25 cellular contexts compared by ENCODE assay signal in the genomic region with DNA sequence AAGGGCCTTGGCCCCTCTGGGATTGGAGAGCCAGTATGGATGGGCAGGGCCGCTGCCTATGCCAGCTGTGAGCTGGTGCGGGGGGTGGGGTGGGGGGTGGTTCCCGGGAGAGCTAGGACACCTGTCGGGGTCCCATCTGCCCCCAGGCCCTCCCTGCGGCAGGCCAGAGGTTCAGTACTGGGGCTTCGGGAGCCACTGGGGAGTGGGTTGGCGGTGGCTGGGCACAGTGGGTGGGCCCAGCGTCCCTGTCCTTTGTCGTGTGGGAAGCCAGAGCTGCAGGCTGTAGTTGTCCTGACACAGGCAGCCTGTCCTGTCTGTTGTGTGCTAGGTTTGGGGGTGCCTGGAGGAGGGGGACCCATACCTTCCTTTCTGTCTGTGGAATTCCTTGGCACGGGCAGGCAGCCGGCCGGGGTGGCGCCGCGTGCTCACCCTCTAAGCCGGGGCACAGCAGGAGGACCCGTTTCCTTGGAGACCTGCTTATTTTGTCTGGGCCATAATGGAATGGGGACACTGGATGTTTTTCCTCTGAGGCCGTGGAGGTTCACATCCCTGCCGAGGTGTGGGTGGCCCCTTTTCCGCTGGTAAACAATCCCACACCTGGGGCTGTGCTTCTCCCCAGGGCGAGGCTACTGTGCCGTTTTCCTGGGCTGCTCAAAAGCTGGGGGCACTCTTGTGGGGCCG. TPM values are rescaled to one million over a fixed set of nuclear protein-coding genes. Genes with fewer than 3 reads are reported as not detected.
DNase-seq lines count a peak whose midpoint lies in the region; ATAC-seq, FAIRE-seq and TF ChIP-seq lines count a peak whose summit lies in the region.
"Had no signal": no experiment of that assay in that cellular context is flagged by ENCODE, and none has a peak within 500 bp of the region (broad histone marks: within the 10 kb centered on the region; RNA-seq: fewer than 3 reads in every experiment).

No MANE protein-coding gene starts in this region.

- FAIRE-seq in kidney (lab: Jason Lieb, UNC) = no peak
- FAIRE-seq: HepG2 had no signal

- no peaks in the 10 kb centered on the region for H3K36me3 ChIP-seq in kidney (ENCODE audit: control insufficient read depth in 1 of 2, insufficient read depth in 2 of 2, low read length in 2 of 2)
- no peaks in the 10 kb centered on the region for H3K36me3 ChIP-seq in gastrocnemius medialis
- H3K36me3 ChIP-seq: SJSA1 had no signal

- TF ChIP-seq CTCF in kidney (IDR thresholded peaks at IDR 0.05; ENCODE audit: borderline replicate concordance, extremely low read depth, insufficient read depth) = no peak
- no peak for TF ChIP-seq CTCF in gastrocnemius medialis (IDR thresholded peaks at IDR 0.05 in 4 of 5, conservative IDR thresholded peaks at IDR 0.05 in 1 of 5)
- TF ChIP-seq CTCF in coronary artery (IDR thresholded peaks at IDR 0.05) = no peak

- ATAC-seq in right cardiac atrium (no peak), gastrocnemius medialis (no peak)
- ATAC-seq: GM23338, HepG2 had no signal

- H3K4me3 ChIP-seq in right cardiac atrium (ENCODE audit: low read length) = no peak overlapping the region
- no peak overlapping the region for H3K4me3 ChIP-seq in kidney (ENCODE audit: low read length in 2 of 2)
- no peak overlapping the region for H3K4me3 ChIP-seq in gastrocnemius medialis
- H3K4me3 ChIP-seq in coronary artery = no peak overlapping the region
- H3K4me3 ChIP-seq: GM23338, SJSA1 had no signal

- DNase-seq in right cardiac atrium = peak; percentile 8 to 56 (median 30)
- no peak for DNase-seq in cardiac septum (ENCODE audit: low spot score)
- peak; percentile 14 for DNase-seq in NCI-H146 treated with DMSO at 0.1 percent for 48 hours (lab: John Stamatoyannopoulos, UW; ENCODE audit: unreplicated experiment)
- peak; percentile 39 for DNase-seq in kidney
- no peak for DNase-seq in gastrocnemius medialis
- DNase-seq in activated T-cell treated with anti-CD3 and anti-CD28 coated beads, Interleukin-2, amount 50 U/mL, for 1 hour = no peak
- DNase-seq in coronary artery (ENCODE audit: low spot score) = no peak
- DNase-seq in NCI-H2196 treated with DMSO at 0.1 percent for 48 hours (lab: John Stamatoyannopoulos, UW; ENCODE audit: unreplicated experiment) = no peak
- DNase-seq: ACHN; AML-193; Calu3; CD4-positive, CD25-positive, alpha-beta regulatory T cell; DMS79; HFFc6; NCI-H1694; NCI-H345; NCI-H526; NK-92 treated with Interleukin-12 subunit alpha and Interleukin-12 subunit beta, amount 100 ng/mL, for 24 hours; OCI-M1; RPMI8226 had no signal

- 65% methylated on average over 23 of the region's 23 CpGs for WGBS in right cardiac atrium

- H3K4me1 ChIP-seq in right cardiac atrium (ENCODE audit: control insufficient read depth, insufficient read depth, low read length) = peaks cover 2% of the 10 kb centered on the region
- H3K4me1 ChIP-seq in kidney (ENCODE audit: control insufficient read depth in 1 of 2, insufficient read depth in 1 of 2, low read depth in 1 of 2, low read length in 2 of 2) = no peaks in the 10 kb centered on the region
- peaks cover 32 to 46% of the 10 kb centered on the region in 2 donors for H3K4me1 ChIP-seq in gastrocnemius medialis

- intact Hi-C loops in right cardiac atrium (cut with DNase I) (no loop called here), cardiac septum (cut with DNase I) (no loop called here), kidney (cut with DNase I) (no loop called here), gastrocnemius medialis (cut with DNase I; ENCODE audit: low total_unique reads) (no loop called here)

- H3K9ac ChIP-seq in kidney (ENCODE audit: low read length in 2 of 2) = no peak overlapping the region
- H3K9ac ChIP-seq: KMS-11 had no signal

- in situ Hi-C loops in gastrocnemius medialis (cut with MboI; ENCODE audit: low sequenced_read_pairs in 4 of 4) = no loop called here

- TF ChIP-seq POLR2A in gastrocnemius medialis (IDR thresholded peaks at IDR 0.05) = no peak

- no peaks in the 10 kb centered on the region for H3K9me3 ChIP-seq in right cardiac atrium (ENCODE audit: control insufficient read depth, low read length)
- no peaks in the 10 kb centered on the region for H3K9me3 ChIP-seq in kidney (ENCODE audit: control insufficient read depth in 1 of 2, low read length in 2 of 2)
- no peaks in the 10 kb centered on the region for H3K9me3 ChIP-seq in gastrocnemius medialis
- H3K9me3 ChIP-seq: SJSA1 had no signal

- H3K27ac ChIP-seq in right cardiac atrium (ENCODE audit: low read length) (no peak overlapping the region), kidney (ENCODE audit: low read depth in 2 of 2, low read length in 2 of 2) (no peak overlapping the region), gastrocnemius medialis (peak overlapping the region in 3 of 4 donors; percentile 0 to 100 (median 99)), coronary artery (no peak overlapping the region)
- H3K27ac ChIP-seq: KMS-11, SJSA1 had no signal

- H3K27me3 ChIP-seq in right cardiac atrium (ENCODE audit: control insufficient read depth, insufficient read depth) (no peaks in the 10 kb centered on the region), gastrocnemius medialis (no peaks in the 10 kb centered on the region)
- H3K27me3 ChIP-seq: SJSA1 had no signal

RNA-seq across cellular contexts. Expression of gene DOK7, which starts 14.8 kb away (rescaled TPM):
- total RNA-seq in right cardiac atrium = 10 to 100 TPM; 28.9 to 40.0 (median 34.5) TPM
- 36.3 TPM for polyA plus RNA-seq in right cardiac atrium
- total RNA-seq in cardiac septum = 62.7 TPM
- total RNA-seq in kidney = 7.0 TPM
- 1.2 TPM for polyA plus RNA-seq in kidney (ENCODE audit: insufficient read depth, low read depth, low replicate concordance)
- total RNA-seq in gastrocnemius medialis = 10 to 100 TPM in 3 of 4 donors, 1 to 10 TPM in 1; 8.1 to 42.0 (median 13.2) TPM
- total RNA-seq: CD4-positive, CD25-positive, alpha-beta regulatory T cell; HFFc6 had no signal

RNA-seq across cellular contexts. Expression of gene HGFAC, which starts 36.1 kb away (rescaled TPM):
- total RNA-seq in right cardiac atrium (under 1 TPM in 3 of 4 donors, not detected in 1; 0.31 to 0.62 (median 0.31) TPM), cardiac septum (0.38 TPM), kidney (1.6 TPM), gastrocnemius medialis (under 1 TPM; 0.20 to 0.68 (median 0.59) TPM)
- polyA plus RNA-seq in right cardiac atrium (0.14 TPM), kidney (ENCODE audit: insufficient read depth, low read depth, low replicate concordance) (0.86 TPM)
- total RNA-seq: Calu3; CD4-positive, CD25-positive, alpha-beta regulatory T cell; M059J had no signal
- polyA plus RNA-seq: GM23338 had no signal

RNA-seq across cellular contexts. Expression of gene LRPAP1, which starts 54.3 kb away (rescaled TPM):
- total RNA-seq in right cardiac atrium (100 to 1,000 TPM; 297 to 325 (median 309) TPM), cardiac septum (275 TPM), kidney (204 TPM), gastrocnemius medialis (100 to 1,000 TPM in 2 of 4 donors, 10 to 100 TPM in 2; 65.0 to 131 (median 100) TPM)
- polyA plus RNA-seq in right cardiac atrium (207 TPM), kidney (ENCODE audit: insufficient read depth, low read depth, low replicate concordance) (373 TPM)

Comparison
In these comparisons a context has a peak if more than half of its experiments do, and no peak if none do; other contexts are left out.
1. DNase-seq: peak in right cardiac atrium (3 of 3), NCI-H146 treated with DMSO at 0.1 percent for 48 hours (single experiment) and kidney (single experiment); none in cardiac septum (single experiment), gastrocnemius medialis (0 of 2), activated T-cell treated with anti-CD3 and anti-CD28 coated beads, Interleukin-2, amount 50 U/mL, for 1 hour (single experiment), coronary artery (single experiment) and NCI-H2196 treated with DMSO at 0.1 percent for 48 hours (single experiment).
2. H3K27ac ChIP-seq: peak in gastrocnemius medialis (3 of 4); none in right cardiac atrium (single experiment), kidney (0 of 2) and coronary artery (0 of 2).